ENCODE assay signal across 12 cellular contexts in the genomic region with DNA sequence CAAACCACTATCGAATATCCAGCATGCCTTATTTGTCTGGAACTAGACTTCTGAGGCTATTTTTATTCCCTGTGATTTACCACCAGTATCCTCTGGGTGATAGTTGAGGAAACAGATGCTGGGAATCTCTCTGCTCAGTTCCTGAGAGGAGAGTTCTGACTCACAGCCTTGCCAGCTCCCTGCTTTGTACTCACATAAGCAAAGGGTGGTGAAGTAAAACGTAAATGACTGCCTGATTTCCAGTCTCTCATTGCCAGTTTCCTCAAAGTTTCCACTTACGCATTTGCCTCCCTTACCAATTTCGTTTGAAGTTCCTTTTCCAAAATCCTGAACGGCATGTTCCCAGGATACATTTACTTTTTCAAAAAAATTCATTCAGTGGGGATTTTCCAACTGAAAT.
DNase-seq lines count a peak whose midpoint lies in the region; ATAC-seq and TF ChIP-seq lines count a peak whose summit lies in the region.
"Had no signal": no experiment of that assay in that cellular context is flagged by ENCODE, and none has a peak within 500 bp of the region (broad histone marks: within the 10 kb centered on the region; RNA-seq: fewer than 3 reads in every experiment).

No MANE protein-coding gene starts in this region.

- no TSS peak for BruUV-seq in A673 (replicated peaks; lab: Mats Ljungman, UMichigan)
- BruUV-seq in HCT116 (replicated peaks; lab: Mats Ljungman, UMichigan) = no TSS peak

- no peaks in the 10 kb centered on the region for H3K36me3 Mint-ChIP-seq in natural killer cell
- H3K36me3 Mint-ChIP-seq: CD8-positive, alpha-beta memory T cell had no signal

- H3K4me3 ChIP-seq in A673 (ENCODE audit: low read depth, low read length, poor library complexity, severe bottlenecking) (no peak overlapping the region), HCT116 (replicated peaks in 1 of 2; ENCODE audit: low read depth in 1 of 2, low read length in 2 of 2) (no peak overlapping the region), adipocyte (ENCODE audit: low read length) (peak overlapping the region; percentile 23), Karpas-422 (ENCODE audit: low read length) (no peak overlapping the region)
- no peak overlapping the region for H3K4me3 ChIP-seq in effector memory CD4-positive, alpha-beta T cell (ENCODE audit: insufficient read depth, low read depth, low read length, poor library complexity, severe bottlenecking)
- H3K4me3 ChIP-seq: pancreas had no signal

- H2AFZ ChIP-seq in HCT116 (ENCODE audit: low read depth, low read length, poor library complexity, severe bottlenecking) (no peak overlapping the region), Karpas-422 (ENCODE audit: low read length) (no peak overlapping the region)

- POLR2A ChIA-PET in A673 (lab: Charles Lee; ENCODE audit: low non-redundant PET) = no interaction called here
- POLR2A ChIA-PET in HCT116 (lab: Charles Lee) = no interaction called here

- TF ChIP-seq POLR2A in HCT116 (IDR thresholded peaks at IDR 0.05; ENCODE audit: borderline replicate concordance, extremely low read depth, insufficient read depth, insufficient read length) = no peak

- CTCF ChIA-PET in A673 (lab: Charles Lee) (interaction anchor here (0.8 kb wide), 1 partner anchor 1022 kb away, joined by 3 read pairs; no protein-coding TSS in a partner anchor), HCT116 (lab: Charles Lee) (interaction anchor here (0.6 to 1.9 kb wide), 5 partner anchors 489 to 1016 kb away, joined by 3 to 9 read pairs (median 4); no protein-coding TSS in a partner anchor)

- H3K9me3 Mint-ChIP-seq in natural killer cell = no peaks in the 10 kb centered on the region
- H3K9me3 Mint-ChIP-seq: CD8-positive, alpha-beta memory T cell had no signal

- H3K4me3 Mint-ChIP-seq in natural killer cell = no peak overlapping the region
- H3K4me3 Mint-ChIP-seq: CD8-positive, alpha-beta memory T cell had no signal

- intact Hi-C loops in A673 (cut with micrococcal nuclease; ENCODE audit: unreplicated experiment) (loop anchor here (10.0 kb wide), 1 partner anchor 589 kb away; no protein-coding TSS in a partner anchor), HCT116 (cut with micrococcal nuclease) (loop anchor here (10.0 kb wide), 2 partner anchors 459 to 689 kb away; no protein-coding TSS in a partner anchor), natural killer cell (cut with micrococcal nuclease) (loop anchor here (10.0 kb wide), 1 partner anchor 329 kb away; no protein-coding TSS in a partner anchor)

- TF ChIP-seq CTCF in A673 (conservative IDR thresholded peaks at IDR 0.05; ENCODE audit: low read depth, low read length) (no peak), HCT116 (IDR thresholded peaks at IDR 0.05 in 2 of 3, conservative IDR thresholded peaks at IDR 0.05 in 1 of 3; ENCODE audit: borderline replicate concordance in 1 of 3, insufficient read depth in 1 of 3, low read depth in 2 of 3, low read length in 2 of 3) (no peak), natural killer cell (IDR thresholded peaks at IDR 0.05) (no peak)

- H3K9me2 ChIP-seq in HCT116 (ENCODE audit: insufficient read depth) (no peaks in the 10 kb centered on the region), Karpas-422 (replicated peaks; ENCODE audit: insufficient read depth, low read length) (no peaks in the 10 kb centered on the region)

- H3K27ac Mint-ChIP-seq in natural killer cell = no peak overlapping the region
- H3K27ac Mint-ChIP-seq: CD8-positive, alpha-beta memory T cell had no signal

- no peak for TF ChIP-seq RAD21 in HCT116 (IDR thresholded peaks at IDR 0.05; ENCODE audit: low read depth)

- DNase-seq in A673 (ENCODE audit: low spot score) (peak; percentile 87), HCT116 (ENCODE audit: low read depth, low spot score) (no peak), adipocyte (ENCODE audit: low read depth) (peak; percentile 63), iPS-NIHi11 (ENCODE audit: low spot score) (peak; percentile 12), Karpas-422 (no peak), natural killer cell (no peak)
- no peak for DNase-seq in effector memory CD4-positive, alpha-beta T cell
- no peak for DNase-seq in activated CD8-positive, alpha-beta memory T cell treated with anti-CD3 and anti-CD28 coated beads, Interleukin-2, amount 50 U/mL, for 4 hours
- DNase-seq: CD8-positive, alpha-beta memory T cell; NCI-H2029; pancreas had no signal

- H3K27me3 Mint-ChIP-seq in natural killer cell (ENCODE audit: low read depth in 2 of 2) = peaks cover 41% of the 10 kb centered on the region in 2 donors

- H3K79me2 ChIP-seq in HCT116 (ENCODE audit: insufficient read depth, low read length) = no peaks in the 10 kb centered on the region
- H3K79me2 ChIP-seq in Karpas-422 (ENCODE audit: low read length) = no peaks in the 10 kb centered on the region

- H3K4me1 Mint-ChIP-seq in natural killer cell = peaks cover 5 to 6% of the 10 kb centered on the region in 2 donors

- H3K27ac ChIP-seq in A673 (ENCODE audit: low read depth, low read length, poor library complexity, severe bottlenecking) (peak overlapping the region; percentile 56), HCT116 (ENCODE audit: low read depth, low read length) (no peak overlapping the region), Karpas-422 (ENCODE audit: low read length) (no peak overlapping the region)
- H3K27ac ChIP-seq in effector memory CD4-positive, alpha-beta T cell (ENCODE audit: insufficient read depth, low read length, poor library complexity, severe bottlenecking) = no peak overlapping the region
- H3K27ac ChIP-seq: pancreas, VCaP had no signal

- H3K9ac ChIP-seq in HCT116 (ENCODE audit: low read length) (no peak overlapping the region), adipocyte (ENCODE audit: low read length) (peak overlapping the region; percentile 61), Karpas-422 (ENCODE audit: low read length) (no peak overlapping the region)

- peaks cover 44% of the 10 kb centered on the region for H3K4me1 ChIP-seq in A673 (ENCODE audit: insufficient read depth, low read length, poor library complexity, severe bottlenecking)
- H3K4me1 ChIP-seq in HCT116 (ENCODE audit: control insufficient read depth in 1 of 2, insufficient read depth in 2 of 2, low read length in 2 of 2) = peaks cover 0 to 4% of the 10 kb centered on the region in 2 experiments; a peak in 2 of 4 replicates
- H3K4me1 ChIP-seq in adipocyte (ENCODE audit: control insufficient read depth, insufficient read depth, low read length) = peaks cover 23% of the 10 kb centered on the region
- H3K4me1 ChIP-seq in Karpas-422 (ENCODE audit: low read length) = peaks cover 21% of the 10 kb centered on the region
- no peaks in the 10 kb centered on the region for H3K4me1 ChIP-seq in effector memory CD4-positive, alpha-beta T cell (ENCODE audit: control insufficient read depth, insufficient read depth, low read length, poor library complexity, severe bottlenecking)

- H3K4me2 ChIP-seq in HCT116 (ENCODE audit: low read length) (no peak overlapping the region), Karpas-422 (ENCODE audit: low read depth, low read length, poor library complexity, severe bottlenecking) (no peak overlapping the region)

- H3K9me3 ChIP-seq in A673 (ENCODE audit: low read depth, low read length, poor library complexity, severe bottlenecking) = no peaks in the 10 kb centered on the region
- no peaks in the 10 kb centered on the region for H3K9me3 ChIP-seq in HCT116 (ENCODE audit: control insufficient read depth in 1 of 2, insufficient read depth in 1 of 2, low read depth in 1 of 2, low read length in 2 of 2)
- H3K9me3 ChIP-seq in adipocyte (ENCODE audit: control insufficient read depth, low read length) = no peaks in the 10 kb centered on the region
- no peaks in the 10 kb centered on the region for H3K9me3 ChIP-seq in Karpas-422 (ENCODE audit: low read length)
- H3K9me3 ChIP-seq in effector memory CD4-positive, alpha-beta T cell (ENCODE audit: control insufficient read depth, low read length) = no peaks in the 10 kb centered on the region
- H3K9me3 ChIP-seq: pancreas had no signal

- no peaks in the 10 kb centered on the region for H3K27me3 ChIP-seq in A673 (replicated peaks; ENCODE audit: insufficient read depth, low read depth, low read length, poor library complexity)
- no peaks in the 10 kb centered on the region for H3K27me3 ChIP-seq in HCT116 (ENCODE audit: insufficient read depth, low read length)
- H3K27me3 ChIP-seq in adipocyte (replicated peaks; ENCODE audit: control insufficient read depth, insufficient read depth, low read length) = no peaks in the 10 kb centered on the region
- no peaks in the 10 kb centered on the region for H3K27me3 ChIP-seq in Karpas-422 (ENCODE audit: low read length)
- H3K27me3 ChIP-seq in effector memory CD4-positive, alpha-beta T cell (replicated peaks; ENCODE audit: control insufficient read depth, insufficient read depth, low read length, poor library complexity, severe bottlenecking) = peaks cover 5% of the 10 kb centered on the region

- peak; percentile 79 for ATAC-seq in HCT116
- no peak for ATAC-seq in natural killer cell

- no peaks in the 10 kb centered on the region for H4K20me1 ChIP-seq in HCT116 (ENCODE audit: insufficient read depth)
- no peaks in the 10 kb centered on the region for H4K20me1 ChIP-seq in Karpas-422 (ENCODE audit: insufficient read depth, low read depth, low read length)

- RAD21 ChIA-PET in HCT116 (lab: Charles Lee; ENCODE audit: low non-redundant PET in 1 of 2, low total read pairs in 2 of 2, uncharacterized antibody in 2 of 2, unreplicated experiment in 2 of 2) = no interaction called here

- H3K36me3 ChIP-seq in A673 (ENCODE audit: insufficient read depth, low read length, poor library complexity, severe bottlenecking) = no peaks in the 10 kb centered on the region
- H3K36me3 ChIP-seq in HCT116 (ENCODE audit: control insufficient read depth in 1 of 2, insufficient read depth in 2 of 2, low read length in 2 of 2) = no peaks in the 10 kb centered on the region
- no peaks in the 10 kb centered on the region for H3K36me3 ChIP-seq in adipocyte (ENCODE audit: control insufficient read depth, insufficient read depth, low read length, severe bottlenecking)
- H3K36me3 ChIP-seq in Karpas-422 (ENCODE audit: insufficient read depth, low read length) = no peaks in the 10 kb centered on the region
- H3K36me3 ChIP-seq in effector memory CD4-positive, alpha-beta T cell (ENCODE audit: control insufficient read depth, insufficient read depth, low read length) = no peaks in the 10 kb centered on the region
- H3K36me3 ChIP-seq: pancreas had no signal

TF ChIP-seq in HCT116, 20 proteins besides CTCF, POLR2A, EP300 and RAD21:
- no peak for TF ChIP-seq CBX3 (IDR thresholded peaks at IDR 0.05; ENCODE audit: low read depth)

Comparison
In these comparisons a context has a peak if more than half of its experiments do, and no peak if none do; other contexts are left out.
1. DNase-seq: peak in A673 (single experiment), adipocyte (single experiment) and iPS-NIHi11 (single experiment); none in HCT116 (single experiment), Karpas-422 (single experiment), effector memory CD4-positive, alpha-beta T cell (0 of 3), activated CD8-positive, alpha-beta memory T cell treated with anti-CD3 and anti-CD28 coated beads, Interleukin-2, amount 50 U/mL, for 4 hours (single experiment) and natural killer cell (single experiment).